30 cellular contexts compared by ENCODE assay signal in the genomic region with DNA sequence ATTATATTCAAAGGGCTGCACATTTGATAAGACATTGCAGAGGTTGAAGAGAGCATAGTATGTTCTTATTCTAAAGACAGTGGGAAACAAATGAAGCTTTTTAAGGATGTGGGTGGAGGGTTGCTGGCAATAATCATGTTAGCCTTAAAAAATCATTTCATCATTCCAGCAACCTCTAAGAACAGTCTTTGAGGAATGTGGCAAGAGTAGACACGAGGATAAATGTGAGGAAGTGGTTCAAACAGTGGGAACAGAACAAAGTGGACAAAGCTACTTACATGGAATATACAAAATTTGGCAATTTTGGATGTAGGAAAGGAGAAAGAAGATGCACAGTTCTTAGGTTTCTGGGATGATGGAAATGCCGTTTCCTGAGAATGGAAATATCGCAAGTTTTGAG.
"Had no signal": no experiment of that assay in that cellular context is flagged by ENCODE, and none has a peak within 500 bp of the region (broad histone marks: within the 10 kb centered on the region; RNA-seq: fewer than 3 reads in every experiment).

No MANE protein-coding gene starts in this region.

- DNase-seq: activated B cell treated with CpG ODN at 0.5 μM for 24 hours; activated CD4-positive, alpha-beta memory T cell treated with anti-CD3 and anti-CD28 coated beads for 36 hours; activated CD4-positive, alpha-beta T cell treated with anti-CD3 and anti-CD28 coated beads for 48 hours; activated CD8-positive, alpha-beta memory T cell treated with anti-CD3 and anti-CD28 coated beads, Interleukin-2, amount 50 U/mL, for 48 hours; activated CD8-positive, alpha-beta T cell treated with anti-CD3 and anti-CD28 coated beads, Interleukin-2, amount 10 ng/mL, durations not matched to agents 7 days and 5 days; activated gamma-delta T cell; activated naive CD4-positive, alpha-beta T cell; activated naive CD4-positive, alpha-beta T cell treated with anti-CD3 and anti-CD28 coated beads, Interleukin-2, amount 10 ng/mL, durations not matched to agents 7 days and 5 days; activated naive CD8-positive, alpha-beta T cell treated with anti-CD3 and anti-CD28 coated beads, Interleukin-2, amount 10 ng/mL, durations not matched to agents 7 days and 5 days; activated T-cell treated with anti-CD3 and anti-CD28 coated beads for 4 hours; activated T-cell treated with anti-CD3 and anti-CD28 coated beads, Interleukin-2, amount 50 U/mL, for 24 hours; activated T-cell treated with anti-CD3 and anti-CD28 coated beads, Interleukin-2, amount 50 U/mL, for 72 hours; amniotic stem cell; anterior cingulate cortex; body of pancreas; caudate nucleus; cortex of kidney; dermis blood vessel endothelial cell; effector CD4-positive, alpha-beta T cell; effector memory CD8-positive, alpha-beta T cell; erythroblast; head of caudate nucleus; T-helper 1 cell; T-helper 17 cell; T1000; WERI-Rb-1 had no signal

- H3K4me1 Mint-ChIP-seq: activated B cell treated with CpG ODN at 0.5 μM for 24 hours; activated naive CD4-positive, alpha-beta T cell treated with anti-CD3 and anti-CD28 coated beads, Interleukin-2, amount 10 ng/mL, durations not matched to agents 7 days and 5 days; activated naive CD8-positive, alpha-beta T cell treated with anti-CD3 and anti-CD28 coated beads, Interleukin-2, amount 10 ng/mL, durations not matched to agents 7 days and 5 days; T-helper 17 cell had no signal

- H3K4me3 ChIP-seq: body of pancreas, esophagus muscularis mucosa had no signal

- H3K27me3 Mint-ChIP-seq: activated B cell treated with CpG ODN at 0.5 μM for 24 hours; activated CD4-positive, alpha-beta memory T cell treated with anti-CD3 and anti-CD28 coated beads for 36 hours; activated naive CD4-positive, alpha-beta T cell treated with anti-CD3 and anti-CD28 coated beads, Interleukin-2, amount 10 ng/mL, durations not matched to agents 7 days and 5 days; activated naive CD8-positive, alpha-beta T cell treated with anti-CD3 and anti-CD28 coated beads, Interleukin-2, amount 10 ng/mL, durations not matched to agents 7 days and 5 days; activated T-cell treated with anti-CD3 and anti-CD28 coated beads, Interleukin-2, amount 50 U/mL, for 24 hours; effector memory CD8-positive, alpha-beta T cell; T-helper 17 cell had no signal

- H3K4me3 Mint-ChIP-seq: activated B cell treated with CpG ODN at 0.5 μM for 24 hours; activated CD4-positive, alpha-beta memory T cell treated with anti-CD3 and anti-CD28 coated beads for 36 hours; activated CD8-positive, alpha-beta T cell treated with anti-CD3 and anti-CD28 coated beads, Interleukin-2, amount 10 ng/mL, durations not matched to agents 7 days and 5 days; activated naive CD4-positive, alpha-beta T cell treated with anti-CD3 and anti-CD28 coated beads, Interleukin-2, amount 10 ng/mL, durations not matched to agents 7 days and 5 days; activated naive CD8-positive, alpha-beta T cell treated with anti-CD3 and anti-CD28 coated beads, Interleukin-2, amount 10 ng/mL, durations not matched to agents 7 days and 5 days; activated T-cell treated with anti-CD3 and anti-CD28 coated beads, Interleukin-2, amount 50 U/mL, for 24 hours; activated T-cell treated with anti-CD3 and anti-CD28 coated beads, Interleukin-2, amount 50 U/mL, for 72 hours; effector memory CD8-positive, alpha-beta T cell; T-helper 17 cell; T-helper 2 cell treated with Interferon-gamma antibody and Interleukin-4, amounts not matched to agents 5 μg/mL and 100 μg/mL, for 36 hours had no signal

- H3K27ac Mint-ChIP-seq: activated B cell treated with CpG ODN at 0.5 μM for 24 hours; activated CD4-positive, alpha-beta memory T cell treated with anti-CD3 and anti-CD28 coated beads for 36 hours; activated CD8-positive, alpha-beta T cell treated with anti-CD3 and anti-CD28 coated beads, Interleukin-2, amount 10 ng/mL, durations not matched to agents 7 days and 5 days; activated naive CD4-positive, alpha-beta T cell treated with anti-CD3 and anti-CD28 coated beads, Interleukin-2, amount 10 ng/mL, durations not matched to agents 7 days and 5 days; activated naive CD4-positive, alpha-beta T cell treated with anti-CD3 and anti-CD28 coated beads, Interleukin-2, amount 50 U/mL, for 72 hours; activated naive CD8-positive, alpha-beta T cell treated with anti-CD3 and anti-CD28 coated beads, Interleukin-2, amount 10 ng/mL, durations not matched to agents 7 days and 5 days; activated T-cell treated with anti-CD3 and anti-CD28 coated beads, Interleukin-2, amount 50 U/mL, for 24 hours; activated T-cell treated with anti-CD3 and anti-CD28 coated beads, Interleukin-2, amount 50 U/mL, for 72 hours; effector memory CD8-positive, alpha-beta T cell; T-helper 17 cell; T-helper 2 cell treated with Interferon-gamma antibody and Interleukin-4, amounts not matched to agents 5 μg/mL and 100 μg/mL, for 36 hours had no signal

- H3K9me3 Mint-ChIP-seq: effector memory CD8-positive, alpha-beta T cell had no signal

- ATAC-seq: activated CD4-positive, CD25-positive, alpha-beta regulatory T cell treated with anti-CD3 and anti-CD28 coated beads, Interleukin-2, amount 50 U/mL, for 24 hours; activated CD8-positive, alpha-beta T cell treated with anti-CD3 and anti-CD28 coated beads, Interleukin-2, amount 10 ng/mL, durations not matched to agents 7 days and 5 days; activated naive CD4-positive, alpha-beta T cell treated with anti-CD3 and anti-CD28 coated beads, Interleukin-2, amount 50 U/mL, for 72 hours; activated T-cell treated with anti-CD3 and anti-CD28 coated beads, Interleukin-2, amount 50 U/mL, for 72 hours; body of pancreas; effector memory CD8-positive, alpha-beta T cell; T-helper 17 cell had no signal
